1 cellular context compared by ENCODE assay signal in genomic region chr4:123505457-123506310, GRCh38.
A peak's percentile ranks its signal among the peaks of the same experiment; 100 is the strongest.
TF ChIP-seq lines count a peak whose summit lies in the region.

No MANE protein-coding gene starts in this region.

TF ChIP-seq in HepG2, 621 proteins besides CTCF, POLR2A, EP300 and RAD21 (continued from another document and continues in another):
- TF ChIP-seq SP4 (CRISPR knock-in tag; IDR thresholded peaks at IDR 0.05) (peak; percentile 64), ATF1 (CRISPR knock-in tag; IDR thresholded peaks at IDR 0.05) (no peak), GFI1 (CRISPR knock-in tag; IDR thresholded peaks at IDR 0.05; ENCODE audit: borderline replicate concordance) (peak; percentile 89), ONECUT2 (CRISPR knock-in tag; IDR thresholded peaks at IDR 0.05) (0 out of 2 replicates have a peak, but pooled peaks have one; percentile 28), ERF (CRISPR knock-in tag; IDR thresholded peaks at IDR 0.05) (peak; percentile 95), RELA (CRISPR knock-in tag; IDR thresholded peaks at IDR 0.05) (peak; percentile 90; the same call in 1 of the 2 replicates), FOXA1 (IDR thresholded peaks at IDR 0.05) (peak; percentile 90), FOXA1 (CRISPR knock-in tag; IDR thresholded peaks at IDR 0.05) (peak; percentile 100), ZNF792 (CRISPR knock-in tag; IDR thresholded peaks at IDR 0.05) (peak; percentile 78), ZSCAN31 (CRISPR knock-in tag; IDR thresholded peaks at IDR 0.05; ENCODE audit: low read depth) (peak; percentile 91), REPIN1 (CRISPR knock-in tag; IDR thresholded peaks at IDR 0.05; ENCODE audit: borderline replicate concordance, low read depth) (0 out of 2 replicates have a peak, but pooled peaks have one; percentile 44), HNF4A (CRISPR knock-in tag; IDR thresholded peaks at IDR 0.05) (peak; percentile 59), ZBTB37 (CRISPR knock-in tag; IDR thresholded peaks at IDR 0.05) (0 out of 2 replicates have a peak, but pooled peaks have one; percentile 45), ZSCAN20 (CRISPR knock-in tag; IDR thresholded peaks at IDR 0.05; ENCODE audit: borderline replicate concordance) (0 out of 2 replicates have a peak, but pooled peaks have one; percentile 79), ZNF572 (CRISPR knock-in tag; IDR thresholded peaks at IDR 0.05) (no peak), ZNF350 (CRISPR knock-in tag; IDR thresholded peaks at IDR 0.05; ENCODE audit: borderline replicate concordance, low read depth) (peak; percentile 85), BATF2 (CRISPR knock-in tag; IDR thresholded peaks at IDR 0.05) (peak; percentile 65; the same call in 1 of the 2 replicates), ZNF431 (CRISPR knock-in tag; IDR thresholded peaks at IDR 0.05; ENCODE audit: borderline replicate concordance, low read depth) (no peak; the same call in 1 of the 2 replicates), FOXK1 (CRISPR knock-in tag; IDR thresholded peaks at IDR 0.05; ENCODE audit: borderline replicate concordance, low read depth) (peak; percentile 60; the same call in 1 of the 2 replicates), KLF6 (CRISPR knock-in tag; IDR thresholded peaks at IDR 0.05) (peak; percentile 76; the same call in 1 of the 2 replicates), NFIB (CRISPR knock-in tag; IDR thresholded peaks at IDR 0.05; ENCODE audit: borderline replicate concordance) (no peak), ZNF644 (CRISPR knock-in tag; IDR thresholded peaks at IDR 0.05; ENCODE audit: low read depth) (peak; percentile 61; the same call in 1 of the 2 replicates), MED1 (CRISPR knock-in tag; IDR thresholded peaks at IDR 0.05) (peak; percentile 97), FOSL2 (CRISPR knock-in tag; IDR thresholded peaks at IDR 0.05) (peak; percentile 74), MTF1 (CRISPR knock-in tag; IDR thresholded peaks at IDR 0.05) (peak; percentile 38; the same call in 1 of the 2 replicates), ZSCAN9 (CRISPR knock-in tag; IDR thresholded peaks at IDR 0.05; ENCODE audit: borderline replicate concordance) (peak; percentile 56; the same call in 1 of the 2 replicates), ZC3H13 (CRISPR knock-in tag; IDR thresholded peaks at IDR 0.05) (peak; percentile 90), RFX1 (IDR thresholded peaks at IDR 0.05) (peak; percentile 10; the same call in 1 of the 2 replicates), PITX1 (CRISPR knock-in tag; IDR thresholded peaks at IDR 0.05) (peak; percentile 89), AGO2 (optimal IDR thresholded peaks at IDR 0.05; ENCODE audit: low read depth, low read length) (peak; percentile 76), ZNF83 (CRISPR knock-in tag; IDR thresholded peaks at IDR 0.05; ENCODE audit: borderline replicate concordance) (no peak), THAP7 (CRISPR knock-in tag; IDR thresholded peaks at IDR 0.05) (peak; percentile 44; the same call in 1 of the 2 replicates), GTF2F1 (IDR thresholded peaks at IDR 0.05; ENCODE audit: low read length) (no peak; the same call in 1 of the 2 replicates), ZNF12 (CRISPR knock-in tag; IDR thresholded peaks at IDR 0.05) (peak; percentile 50; the same call in 1 of the 2 replicates), PCBP1 (IDR thresholded peaks at IDR 0.05; ENCODE audit: borderline replicate concordance, low read depth, low read length) (0 out of 2 replicates have a peak, but pooled peaks have one; percentile 45), CBX1 (IDR thresholded peaks at IDR 0.05; ENCODE audit: low read depth) (peak; percentile 83), ZFP62 (CRISPR knock-in tag; IDR thresholded peaks at IDR 0.05) (no peak)
- TF ChIP-seq, protein P1, sequence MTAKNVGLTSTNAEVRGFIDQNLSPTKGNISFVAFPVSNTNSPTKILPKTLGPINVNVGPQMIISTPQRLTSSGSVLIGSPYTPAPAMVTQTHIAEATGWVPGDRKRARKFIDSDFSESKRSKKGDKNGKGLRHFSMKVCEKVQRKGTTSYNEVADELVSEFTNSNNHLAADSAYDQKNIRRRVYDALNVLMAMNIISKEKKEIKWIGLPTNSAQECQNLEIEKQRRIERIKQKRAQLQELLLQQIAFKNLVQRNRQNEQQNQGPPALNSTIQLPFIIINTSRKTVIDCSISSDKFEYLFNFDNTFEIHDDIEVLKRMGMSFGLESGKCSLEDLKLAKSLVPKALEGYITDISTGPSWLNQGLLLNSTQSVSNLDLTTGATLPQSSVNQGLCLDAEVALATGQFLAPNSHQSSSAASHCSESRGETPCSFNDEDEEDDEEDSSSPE (CRISPR knock-in tag; IDR thresholded peaks at IDR 0.05) = peak; percentile 82
- TF ChIP-seq, protein P2, sequence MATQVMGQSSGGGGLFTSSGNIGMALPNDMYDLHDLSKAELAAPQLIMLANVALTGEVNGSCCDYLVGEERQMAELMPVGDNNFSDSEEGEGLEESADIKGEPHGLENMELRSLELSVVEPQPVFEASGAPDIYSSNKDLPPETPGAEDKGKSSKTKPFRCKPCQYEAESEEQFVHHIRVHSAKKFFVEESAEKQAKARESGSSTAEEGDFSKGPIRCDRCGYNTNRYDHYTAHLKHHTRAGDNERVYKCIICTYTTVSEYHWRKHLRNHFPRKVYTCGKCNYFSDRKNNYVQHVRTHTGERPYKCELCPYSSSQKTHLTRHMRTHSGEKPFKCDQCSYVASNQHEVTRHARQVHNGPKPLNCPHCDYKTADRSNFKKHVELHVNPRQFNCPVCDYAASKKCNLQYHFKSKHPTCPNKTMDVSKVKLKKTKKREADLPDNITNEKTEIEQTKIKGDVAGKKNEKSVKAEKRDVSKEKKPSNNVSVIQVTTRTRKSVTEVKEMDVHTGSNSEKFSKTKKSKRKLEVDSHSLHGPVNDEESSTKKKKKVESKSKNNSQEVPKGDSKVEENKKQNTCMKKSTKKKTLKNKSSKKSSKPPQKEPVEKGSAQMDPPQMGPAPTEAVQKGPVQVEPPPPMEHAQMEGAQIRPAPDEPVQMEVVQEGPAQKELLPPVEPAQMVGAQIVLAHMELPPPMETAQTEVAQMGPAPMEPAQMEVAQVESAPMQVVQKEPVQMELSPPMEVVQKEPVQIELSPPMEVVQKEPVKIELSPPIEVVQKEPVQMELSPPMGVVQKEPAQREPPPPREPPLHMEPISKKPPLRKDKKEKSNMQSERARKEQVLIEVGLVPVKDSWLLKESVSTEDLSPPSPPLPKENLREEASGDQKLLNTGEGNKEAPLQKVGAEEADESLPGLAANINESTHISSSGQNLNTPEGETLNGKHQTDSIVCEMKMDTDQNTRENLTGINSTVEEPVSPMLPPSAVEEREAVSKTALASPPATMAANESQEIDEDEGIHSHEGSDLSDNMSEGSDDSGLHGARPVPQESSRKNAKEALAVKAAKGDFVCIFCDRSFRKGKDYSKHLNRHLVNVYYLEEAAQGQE (IDR thresholded peaks at IDR 0.05; ENCODE audit: borderline replicate concordance in 1 of 2, low read depth in 1 of 2, low read length in 2 of 2) = peak in 1 of 2 experiments; percentile 77; a peak in 1 of 4 replicates
- TF ChIP-seq, protein P3, sequence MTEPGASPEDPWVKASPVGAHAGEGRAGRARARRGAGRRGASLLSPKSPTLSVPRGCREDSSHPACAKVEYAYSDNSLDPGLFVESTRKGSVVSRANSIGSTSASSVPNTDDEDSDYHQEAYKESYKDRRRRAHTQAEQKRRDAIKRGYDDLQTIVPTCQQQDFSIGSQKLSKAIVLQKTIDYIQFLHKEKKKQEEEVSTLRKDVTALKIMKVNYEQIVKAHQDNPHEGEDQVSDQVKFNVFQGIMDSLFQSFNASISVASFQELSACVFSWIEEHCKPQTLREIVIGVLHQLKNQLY (CRISPR knock-in tag; IDR thresholded peaks at IDR 0.05) = peak; percentile 23; the same call in 1 of the 2 replicates
- TF ChIP-seq, protein P4, sequence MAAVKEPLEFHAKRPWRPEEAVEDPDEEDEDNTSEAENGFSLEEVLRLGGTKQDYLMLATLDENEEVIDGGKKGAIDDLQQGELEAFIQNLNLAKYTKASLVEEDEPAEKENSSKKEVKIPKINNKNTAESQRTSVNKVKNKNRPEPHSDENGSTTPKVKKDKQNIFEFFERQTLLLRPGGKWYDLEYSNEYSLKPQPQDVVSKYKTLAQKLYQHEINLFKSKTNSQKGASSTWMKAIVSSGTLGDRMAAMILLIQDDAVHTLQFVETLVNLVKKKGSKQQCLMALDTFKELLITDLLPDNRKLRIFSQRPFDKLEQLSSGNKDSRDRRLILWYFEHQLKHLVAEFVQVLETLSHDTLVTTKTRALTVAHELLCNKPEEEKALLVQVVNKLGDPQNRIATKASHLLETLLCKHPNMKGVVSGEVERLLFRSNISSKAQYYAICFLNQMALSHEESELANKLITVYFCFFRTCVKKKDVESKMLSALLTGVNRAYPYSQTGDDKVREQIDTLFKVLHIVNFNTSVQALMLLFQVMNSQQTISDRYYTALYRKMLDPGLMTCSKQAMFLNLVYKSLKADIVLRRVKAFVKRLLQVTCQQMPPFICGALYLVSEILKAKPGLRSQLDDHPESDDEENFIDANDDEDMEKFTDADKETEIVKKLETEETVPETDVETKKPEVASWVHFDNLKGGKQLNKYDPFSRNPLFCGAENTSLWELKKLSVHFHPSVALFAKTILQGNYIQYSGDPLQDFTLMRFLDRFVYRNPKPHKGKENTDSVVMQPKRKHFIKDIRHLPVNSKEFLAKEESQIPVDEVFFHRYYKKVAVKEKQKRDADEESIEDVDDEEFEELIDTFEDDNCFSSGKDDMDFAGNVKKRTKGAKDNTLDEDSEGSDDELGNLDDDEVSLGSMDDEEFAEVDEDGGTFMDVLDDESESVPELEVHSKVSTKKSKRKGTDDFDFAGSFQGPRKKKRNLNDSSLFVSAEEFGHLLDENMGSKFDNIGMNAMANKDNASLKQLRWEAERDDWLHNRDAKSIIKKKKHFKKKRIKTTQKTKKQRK (IDR thresholded peaks at IDR 0.05; ENCODE audit: low read length) = no peak
- TF ChIP-seq, protein P5, sequence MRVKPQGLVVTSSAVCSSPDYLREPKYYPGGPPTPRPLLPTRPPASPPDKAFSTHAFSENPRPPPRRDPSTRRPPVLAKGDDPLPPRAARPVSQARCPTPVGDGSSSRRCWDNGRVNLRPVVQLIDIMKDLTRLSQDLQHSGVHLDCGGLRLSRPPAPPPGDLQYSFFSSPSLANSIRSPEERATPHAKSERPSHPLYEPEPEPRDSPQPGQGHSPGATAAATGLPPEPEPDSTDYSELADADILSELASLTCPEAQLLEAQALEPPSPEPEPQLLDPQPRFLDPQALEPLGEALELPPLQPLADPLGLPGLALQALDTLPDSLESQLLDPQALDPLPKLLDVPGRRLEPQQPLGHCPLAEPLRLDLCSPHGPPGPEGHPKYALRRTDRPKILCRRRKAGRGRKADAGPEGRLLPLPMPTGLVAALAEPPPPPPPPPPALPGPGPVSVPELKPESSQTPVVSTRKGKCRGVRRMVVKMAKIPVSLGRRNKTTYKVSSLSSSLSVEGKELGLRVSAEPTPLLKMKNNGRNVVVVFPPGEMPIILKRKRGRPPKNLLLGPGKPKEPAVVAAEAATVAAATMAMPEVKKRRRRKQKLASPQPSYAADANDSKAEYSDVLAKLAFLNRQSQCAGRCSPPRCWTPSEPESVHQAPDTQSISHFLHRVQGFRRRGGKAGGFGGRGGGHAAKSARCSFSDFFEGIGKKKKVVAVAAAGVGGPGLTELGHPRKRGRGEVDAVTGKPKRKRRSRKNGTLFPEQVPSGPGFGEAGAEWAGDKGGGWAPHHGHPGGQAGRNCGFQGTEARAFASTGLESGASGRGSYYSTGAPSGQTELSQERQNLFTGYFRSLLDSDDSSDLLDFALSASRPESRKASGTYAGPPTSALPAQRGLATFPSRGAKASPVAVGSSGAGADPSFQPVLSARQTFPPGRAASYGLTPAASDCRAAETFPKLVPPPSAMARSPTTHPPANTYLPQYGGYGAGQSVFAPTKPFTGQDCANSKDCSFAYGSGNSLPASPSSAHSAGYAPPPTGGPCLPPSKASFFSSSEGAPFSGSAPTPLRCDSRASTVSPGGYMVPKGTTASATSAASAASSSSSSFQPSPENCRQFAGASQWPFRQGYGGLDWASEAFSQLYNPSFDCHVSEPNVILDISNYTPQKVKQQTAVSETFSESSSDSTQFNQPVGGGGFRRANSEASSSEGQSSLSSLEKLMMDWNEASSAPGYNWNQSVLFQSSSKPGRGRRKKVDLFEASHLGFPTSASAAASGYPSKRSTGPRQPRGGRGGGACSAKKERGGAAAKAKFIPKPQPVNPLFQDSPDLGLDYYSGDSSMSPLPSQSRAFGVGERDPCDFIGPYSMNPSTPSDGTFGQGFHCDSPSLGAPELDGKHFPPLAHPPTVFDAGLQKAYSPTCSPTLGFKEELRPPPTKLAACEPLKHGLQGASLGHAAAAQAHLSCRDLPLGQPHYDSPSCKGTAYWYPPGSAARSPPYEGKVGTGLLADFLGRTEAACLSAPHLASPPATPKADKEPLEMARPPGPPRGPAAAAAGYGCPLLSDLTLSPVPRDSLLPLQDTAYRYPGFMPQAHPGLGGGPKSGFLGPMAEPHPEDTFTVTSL (CRISPR knock-in tag; IDR thresholded peaks at IDR 0.05; ENCODE audit: borderline replicate concordance) = peak; percentile 88; the same call in 1 of the 2 replicates
- TF ChIP-seq, protein P6, sequence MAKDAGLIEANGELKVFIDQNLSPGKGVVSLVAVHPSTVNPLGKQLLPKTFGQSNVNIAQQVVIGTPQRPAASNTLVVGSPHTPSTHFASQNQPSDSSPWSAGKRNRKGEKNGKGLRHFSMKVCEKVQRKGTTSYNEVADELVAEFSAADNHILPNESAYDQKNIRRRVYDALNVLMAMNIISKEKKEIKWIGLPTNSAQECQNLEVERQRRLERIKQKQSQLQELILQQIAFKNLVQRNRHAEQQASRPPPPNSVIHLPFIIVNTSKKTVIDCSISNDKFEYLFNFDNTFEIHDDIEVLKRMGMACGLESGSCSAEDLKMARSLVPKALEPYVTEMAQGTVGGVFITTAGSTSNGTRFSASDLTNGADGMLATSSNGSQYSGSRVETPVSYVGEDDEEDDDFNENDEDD (CRISPR knock-in tag; IDR thresholded peaks at IDR 0.05; ENCODE audit: borderline replicate concordance) = peak; percentile 59; the same call in 1 of the 2 replicates
